Comparison of ENCODE assay signal across 7 cellular contexts in the genomic region with DNA sequence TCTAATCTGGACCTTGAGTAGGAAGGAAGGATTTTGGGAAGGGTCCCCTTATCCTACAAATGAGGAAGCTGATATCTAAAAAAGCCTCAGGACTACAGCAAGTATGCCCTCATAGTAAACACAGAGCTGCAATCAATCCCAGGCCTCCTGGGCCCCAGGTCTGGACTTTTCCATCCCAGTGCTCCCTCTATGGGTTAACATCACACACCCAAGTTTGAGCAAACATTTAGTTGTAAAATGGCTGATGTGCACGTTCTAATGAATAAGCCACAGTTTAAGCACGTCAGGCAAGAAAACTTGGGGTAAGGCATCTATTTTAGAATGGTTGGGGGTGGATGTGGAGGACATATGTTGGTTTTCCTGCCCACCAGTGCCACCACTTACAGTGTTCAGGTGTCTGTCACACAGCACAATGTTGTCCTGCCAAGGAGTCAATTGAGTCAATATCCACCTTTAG. TPM values are rescaled to one million over a fixed set of nuclear protein-coding genes. Genes with fewer than 3 reads are reported as not detected.
A peak's percentile ranks its signal among the peaks of the same experiment; 100 is the strongest.
DNase-seq lines count a peak whose midpoint lies in the region; ATAC-seq, FAIRE-seq and TF ChIP-seq lines count a peak whose summit lies in the region.

No MANE protein-coding gene starts in this region.

- WGBS in GM12878 (ENCODE audit: insufficient coverage, insufficient replicate concordance, low lambda C conversion rate, missing lambda C conversion rate), result 0% methylated on average over 2 of the region's 2 CpGs

- CTCF ChIA-PET in GM12878 (lab: Yijun Ruan, JAX), result interaction anchor here (0.6 to 3.3 kb wide), 29 partner anchors 10 to 839 kb away, joined by 3 to 17 read pairs (median 4); no protein-coding TSS in a partner anchor

- H3K36me3 ChIP-seq in KMS-11 (ENCODE audit: insufficient read depth) (no peaks in the 10 kb centered on the region), GM12878 (ENCODE audit: control insufficient read depth in 2 of 2, insufficient read depth in 2 of 2, low read length in 1 of 2) (no peaks in the 10 kb centered on the region)

- peak; percentile 7 for FAIRE-seq in GM12878 (lab: Jason Lieb, UNC)

- peak overlapping the region in 1 of 2 donors; percentile 37 for H3K27ac Mint-ChIP-seq in natural killer cell

- POLR2A ChIA-PET in GM12878 (lab: Charles Lee), result interaction anchor here (0.9 to 1.5 kb wide), 4 partner anchors 33 to 103 kb away, joined by 3 to 7 read pairs (median 5); no protein-coding TSS in a partner anchor

- RAD21 ChIA-PET in GM12878 (lab: Charles Lee; ENCODE audit: unreplicated experiment), result interaction anchor here (0.7 to 4.7 kb wide), 35 partner anchors 13 to 839 kb away, joined by 3 to 26 read pairs (median 5); a partner anchor contains a TSS

- H3K27ac ChIP-seq in KMS-11 (peak overlapping the region; percentile 52), GM12878 (ENCODE audit: control insufficient read depth, insufficient read depth) (peak overlapping the region; percentile 39)

- peak; percentile 72 for TF ChIP-seq RAD21 in GM12878 (IDR thresholded peaks at IDR 0.05; ENCODE audit: insufficient read depth, low read depth, low read length)

- H3K4me1 ChIP-seq in KMS-11 (ENCODE audit: low read depth, poor library complexity, severe bottlenecking) (peaks cover 63% of the 10 kb centered on the region), GM12878 (ENCODE audit: control insufficient read depth, insufficient read depth, low read length) (peaks cover 37% of the 10 kb centered on the region)

- H4K20me1 ChIP-seq in KMS-11 (ENCODE audit: insufficient read depth) (no peaks in the 10 kb centered on the region), GM12878 (ENCODE audit: control insufficient read depth, insufficient read depth) (no peaks in the 10 kb centered on the region)

- H3K27me3 ChIP-seq in KMS-11 (ENCODE audit: insufficient read depth, low read depth), result no peaks in the 10 kb centered on the region
- no peaks in the 10 kb centered on the region for H3K27me3 ChIP-seq in GM12878 (replicated peaks in 1 of 2; ENCODE audit: control insufficient read depth in 2 of 2, insufficient read depth in 2 of 2, low read length in 1 of 2)

- no peaks in the 10 kb centered on the region for H3K9me3 Mint-ChIP-seq in natural killer cell

- SMC1A ChIA-PET in GM12878 (lab: Charles Lee; ENCODE audit: uncharacterized antibody, unreplicated experiment), result interaction anchor here (0.8 to 5.3 kb wide), 39 partner anchors 9 to 839 kb away, joined by 3 to 36 read pairs (median 4); no protein-coding TSS in a partner anchor

- H3K4me3 ChIP-seq in KMS-11 (IDR thresholded peaks at IDR 0.05; ENCODE audit: insufficient read depth, low read depth, low read length) (no peak overlapping the region), GM12878 (peak overlapping the region; percentile 50; the same call in 1 of the 2 replicates)

- DNase-seq in H4 (ENCODE audit: low spot score), result peak; percentile 31
- peak; percentile 56 for DNase-seq in GM12878 (ENCODE audit: low read depth, low spot score)
- DNase-seq in natural killer cell, result no peak
- DNase-seq in SKM-1 (lab: John Stamatoyannopoulos, UW; ENCODE audit: unreplicated experiment), result no peak

- no peaks in the 10 kb centered on the region for H3K36me3 Mint-ChIP-seq in natural killer cell

- H3K4me1 Mint-ChIP-seq in natural killer cell, result peaks cover 44 to 47% of the 10 kb centered on the region in 2 donors

- intact Hi-C loops in GM12878 (cut with micrococcal nuclease; ENCODE audit: unreplicated experiment), result loop anchor here (2.0 to 5.0 kb wide), 6 partner anchors 49 to 601 kb away; a partner anchor contains a TSS
- intact Hi-C loops in natural killer cell (cut with micrococcal nuclease), result no loop called here

- H3K9ac ChIP-seq in KMS-11 (peak overlapping the region; percentile 4; the same call in 1 of the 2 replicates), GM12878 (ENCODE audit: control insufficient read depth, insufficient read depth, low read length) (0 out of 2 replicates have a peak overlapping the region, but pooled peaks have one; percentile 9)

- H3K4me2 ChIP-seq in KMS-11 (peak overlapping the region; percentile 91), GM12878 (ENCODE audit: control insufficient read depth, insufficient read depth) (peak overlapping the region; percentile 70)

- H3K4me3 Mint-ChIP-seq in natural killer cell, result peak overlapping the region; percentile 21

- peak overlapping the region; percentile 57 for H2AFZ ChIP-seq in KMS-11 (ENCODE audit: low read depth)
- peak overlapping the region; percentile 75 for H2AFZ ChIP-seq in GM12878 (ENCODE audit: control insufficient read depth, low read depth, low read length)

- TF ChIP-seq CTCF in GM12874 (IDR thresholded peaks at IDR 0.05; ENCODE audit: insufficient read depth, low read depth, low read length) (peak; percentile 38; the same call in 1 of the 2 replicates), KMS-11 (conservative IDR thresholded peaks at IDR 0.05; ENCODE audit: low read depth, low read length) (peak; percentile 66), GM12878 (IDR thresholded peaks at IDR 0.05 in 2 of 3, conservative IDR thresholded peaks at IDR 0.05 in 1 of 3; ENCODE audit: control insufficient read depth in 2 of 3, extremely low read depth in 1 of 3, insufficient read depth in 1 of 3, low read depth in 3 of 3, low read length in 3 of 3) (peak; percentile 49 to 59 (median 54)), natural killer cell (IDR thresholded peaks at IDR 0.05) (no peak)

- no TSS peak for BruUV-seq in GM12878 (replicated peaks; lab: Mats Ljungman, UMichigan)

- H3K79me2 ChIP-seq in KMS-11 (ENCODE audit: insufficient read depth, low read depth) (no peaks in the 10 kb centered on the region), GM12878 (ENCODE audit: control insufficient read depth, insufficient read depth, low read length) (no peaks in the 10 kb centered on the region)

- no peak; a peak in 1 of 4 replicates for TF ChIP-seq EP300 in GM12878 (IDR thresholded peaks at IDR 0.05; ENCODE audit: borderline replicate concordance in 1 of 2, control insufficient read depth in 1 of 2, low read depth in 2 of 2, low read length in 2 of 2)

- H3K9me3 ChIP-seq in GM12878 (replicated peaks; ENCODE audit: control insufficient read depth, insufficient read depth, low read length), result no peaks in the 10 kb centered on the region

- in situ Hi-C loops in GM12878 (cut with MboI), result no loop called here

- no peak for TF ChIP-seq POLR2A in GM12878 (IDR thresholded peaks at IDR 0.05; ENCODE audit: low read depth, low read length)

- peak; percentile 68 for ATAC-seq in GM12878
- peak in 1 of 3 donors; percentile 24 for ATAC-seq in natural killer cell
- ATAC-seq in GM18861 (IDR thresholded peaks at IDR 0.05; ENCODE audit: unreplicated experiment), result no peak

- no peaks in the 10 kb centered on the region for H3K27me3 Mint-ChIP-seq in natural killer cell (ENCODE audit: low read depth in 2 of 2)

TF ChIP-seq in GM12878, 131 proteins besides CTCF, POLR2A, EP300 and RAD21 (continues in another document):
- TF ChIP-seq IKZF1 (conservative IDR thresholded peaks at IDR 0.05) (peak; percentile 56; the same call in 1 of the 2 replicates), NR2C1 (IDR thresholded peaks at IDR 0.05) (no peak), ZNF217 (IDR thresholded peaks at IDR 0.05) (peak; percentile 3; the same call in 1 of the 2 replicates), SIN3A (IDR thresholded peaks at IDR 0.05; ENCODE audit: low read depth, low read length) (no peak), GATAD2B (conservative IDR thresholded peaks at IDR 0.05; ENCODE audit: low read depth) (peak; percentile 22; the same call in 1 of the 2 replicates), KAT2A (conservative IDR thresholded peaks at IDR 0.05; ENCODE audit: control insufficient read depth, low read depth, low read length) (no peak), RUNX3 (IDR thresholded peaks at IDR 0.05; ENCODE audit: low read length) (no peak)
- TF ChIP-seq, protein P1, sequence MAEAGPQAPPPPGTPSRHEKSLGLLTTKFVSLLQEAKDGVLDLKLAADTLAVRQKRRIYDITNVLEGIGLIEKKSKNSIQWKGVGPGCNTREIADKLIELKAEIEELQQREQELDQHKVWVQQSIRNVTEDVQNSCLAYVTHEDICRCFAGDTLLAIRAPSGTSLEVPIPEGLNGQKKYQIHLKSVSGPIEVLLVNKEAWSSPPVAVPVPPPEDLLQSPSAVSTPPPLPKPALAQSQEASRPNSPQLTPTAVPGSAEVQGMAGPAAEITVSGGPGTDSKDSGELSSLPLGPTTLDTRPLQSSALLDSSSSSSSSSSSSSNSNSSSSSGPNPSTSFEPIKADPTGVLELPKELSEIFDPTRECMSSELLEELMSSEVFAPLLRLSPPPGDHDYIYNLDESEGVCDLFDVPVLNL (IDR thresholded peaks at IDR 0.05; ENCODE audit: low read depth, low read length), result no peak
- TF ChIP-seq, protein P2, sequence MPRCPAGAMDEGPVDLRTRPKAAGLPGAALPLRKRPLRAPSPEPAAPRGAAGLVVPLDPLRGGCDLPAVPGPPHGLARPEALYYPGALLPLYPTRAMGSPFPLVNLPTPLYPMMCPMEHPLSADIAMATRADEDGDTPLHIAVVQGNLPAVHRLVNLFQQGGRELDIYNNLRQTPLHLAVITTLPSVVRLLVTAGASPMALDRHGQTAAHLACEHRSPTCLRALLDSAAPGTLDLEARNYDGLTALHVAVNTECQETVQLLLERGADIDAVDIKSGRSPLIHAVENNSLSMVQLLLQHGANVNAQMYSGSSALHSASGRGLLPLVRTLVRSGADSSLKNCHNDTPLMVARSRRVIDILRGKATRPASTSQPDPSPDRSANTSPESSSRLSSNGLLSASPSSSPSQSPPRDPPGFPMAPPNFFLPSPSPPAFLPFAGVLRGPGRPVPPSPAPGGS (IDR thresholded peaks at IDR 0.05; ENCODE audit: borderline replicate concordance, insufficient read depth, low read depth, low read length, poor library complexity, severe bottlenecking), result peak; percentile 5

RNA-seq across cellular contexts. Expression of a gene that starts 44.3 kb away (rescaled TPM):
- 62.5 and 81.4 TPM in 2 replicates for total RNA-seq in H4 (2014; rRNA removed; shearing (Covaris generic))
- 149 and 156 TPM in 2 replicates for total RNA-seq in GM12878 (2013; cell fraction: nucleolus; rRNA removed)
- total RNA-seq in GM12878 (2014; rRNA removed) (110 and 129 TPM in 2 replicates), GM12878 (2014; rRNA removed; fragmentation: Illumina TruSeq; extraction: Trizol) (230 and 236 TPM in 2 replicates), GM12878 (2021) (162 and 167 TPM in 2 replicates), natural killer cell (10 to 100 TPM; 80.0 to 89.5 (median 86.9) TPM)
- 122 TPM for polyA plus RNA-seq in GM12878 (2011; ENCODE audit: low read depth)
- polyA plus RNA-seq in GM12878 (2011; rRNA removed) (425 and 698 TPM in 2 replicates), GM12878 (2014; fragmentation: Illumina TruSeq; extraction: Trizol) (282 and 450 TPM in 2 replicates), GM12878 (2014; fragmentation: Nextera tagmentation; extraction: Ambion mirVana) (100 to 1,000 TPM; 113 to 128 TPM), GM12878 (2014; rRNA removed) (159 and 202 TPM in 2 replicates), GM12878 (2016; fragmentation: Nextera tagmentation; extraction: Ambion mirVana) (10 to 100 TPM; 18.7 to 21.8 TPM)
- polyA plus RNA-seq in GM12878 (2011; cell fraction: cytosol; rRNA removed), result 160 and 172 TPM in 2 replicates
- 186 and 224 TPM in 2 replicates for polyA plus RNA-seq in GM12878 (2011; cell fraction: nucleus; rRNA removed)
- polyA plus RNA-seq in GM12878 (2012), result 192 and 242 TPM in 2 replicates
- 126 and 154 TPM in 2 replicates for polyA minus RNA-seq in GM12878 (2011; rRNA and poly(A)+ RNA removed)
- polyA minus RNA-seq in GM12878 (2011; cell fraction: cytosol; rRNA and poly(A)+ RNA removed), result 57.1 and 82.3 TPM in 2 replicates
- 84.7 and 98.8 TPM in 2 replicates for polyA minus RNA-seq in GM12878 (2011; cell fraction: nucleus; rRNA and poly(A)+ RNA removed)

Comparison
In these comparisons a context has a peak if more than half of its experiments do, and no peak if none do; other contexts are left out.
1. DNase-seq: peak in H4 (single experiment) and GM12878 (single experiment); none in natural killer cell (single experiment) and SKM-1 (single experiment).